Comparison of ENCODE assay signal across 12 cellular contexts in the genomic region with DNA sequence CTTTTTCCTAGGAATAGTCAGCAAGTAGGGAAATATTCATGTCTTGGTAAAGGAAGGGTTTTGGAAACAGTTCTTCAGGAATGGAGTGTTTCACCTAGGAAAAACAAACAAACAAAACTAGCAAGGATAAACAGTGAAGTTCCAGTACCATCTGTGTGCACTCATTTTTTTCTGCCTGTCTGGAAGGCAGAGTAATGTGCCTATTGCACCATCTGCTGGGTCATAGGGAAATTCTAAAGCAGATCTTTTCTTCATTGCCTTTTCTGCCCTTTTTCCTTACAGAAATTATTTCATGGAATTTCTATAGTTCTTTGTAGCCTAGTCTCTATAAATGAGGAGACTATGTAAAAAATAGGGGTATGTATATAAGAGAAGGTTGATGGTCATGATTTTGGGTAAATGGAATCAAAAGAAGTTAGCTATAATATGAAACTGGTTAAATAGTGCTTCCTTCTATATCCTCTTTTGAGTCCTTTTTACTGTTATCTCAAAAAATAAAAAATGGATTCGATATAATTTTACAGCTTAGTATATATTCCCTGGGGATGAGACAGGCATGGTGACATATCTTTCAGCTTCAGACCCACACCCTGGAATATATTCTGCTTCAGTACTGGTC. TPM values are rescaled to one million over a fixed set of nuclear protein-coding genes. Genes with fewer than 3 reads are reported as not detected.
DNase-seq lines count a peak whose midpoint lies in the region; ATAC-seq and TF ChIP-seq lines count a peak whose summit lies in the region.
"Had no signal": no experiment of that assay in that cellular context is flagged by ENCODE, and none has a peak within 500 bp of the region (broad histone marks: within the 10 kb centered on the region; RNA-seq: fewer than 3 reads in every experiment).

No MANE protein-coding gene starts in this region.

- H3K79me2 ChIP-seq in mammary epithelial cell (ENCODE audit: insufficient read depth, low read length), result no peaks in the 10 kb centered on the region

- peaks cover 34% of the 10 kb centered on the region for H3K4me1 ChIP-seq in mammary epithelial cell (ENCODE audit: insufficient read depth, low read length)
- no peaks in the 10 kb centered on the region for H3K4me1 ChIP-seq in right lobe of liver

- H3K4me3 ChIP-seq in mammary epithelial cell (replicated peaks in 1 of 3; ENCODE audit: insufficient read depth in 1 of 3, low read depth in 2 of 3, low read length in 3 of 3) (no peak overlapping the region), right lobe of liver (no peak overlapping the region)

- H2AFZ ChIP-seq in mammary epithelial cell (ENCODE audit: low read depth, low read length), result no peak overlapping the region

- H3K27me3 ChIP-seq in mammary epithelial cell (ENCODE audit: insufficient read depth, low read length), result no peaks in the 10 kb centered on the region
- H3K27me3 ChIP-seq in right lobe of liver, result no peaks in the 10 kb centered on the region

- CTCF ChIA-PET in mammary epithelial cell (lab: Charles Lee; ENCODE audit: low non-redundant PET), result no interaction called here

- intact Hi-C loops in mammary epithelial cell (cut with micrococcal nuclease) (loop anchor here (1.0 kb wide), 3 partner anchors 37 to 175 kb away; no protein-coding TSS in a partner anchor), right lobe of liver (cut with DNase I) (no loop called here)

- H4K20me1 ChIP-seq in mammary epithelial cell (ENCODE audit: insufficient read depth, low read length), result no peaks in the 10 kb centered on the region

- H3K4me2 ChIP-seq in mammary epithelial cell (ENCODE audit: insufficient read depth, low read depth, low read length), result no peak overlapping the region

- peak; percentile 7 to 41 for TF ChIP-seq CTCF in mammary epithelial cell (conservative IDR thresholded peaks at IDR 0.05 in 1 of 2, IDR thresholded peaks at IDR 0.05 in 1 of 2; ENCODE audit: extremely low read depth in 1 of 2, insufficient read depth in 1 of 2, low read depth in 1 of 2, low read length in 2 of 2)
- peak in 3 of 4 donors; percentile 14 to 50 (median 14) for TF ChIP-seq CTCF in right lobe of liver (IDR thresholded peaks at IDR 0.05)

- dilution Hi-C loops in mammary epithelial cell (cut with HindIII; ENCODE audit: low sequenced_read_pairs), result no loop called here

- 76% methylated on average over 1 of the region's 1 CpG for WGBS in mammary epithelial cell (ENCODE audit: low coverage, missing lambda C conversion rate)
- WGBS in right lobe of liver (ENCODE audit: insufficient coverage, low coverage, low lambda C conversion rate, missing lambda C conversion rate), result 57% methylated on average over 1 of the region's 1 CpG

- H3K9me3 ChIP-seq in mammary epithelial cell (replicated peaks; ENCODE audit: insufficient read depth, low read length), result no peaks in the 10 kb centered on the region
- H3K9me3 ChIP-seq in right lobe of liver, result no peaks in the 10 kb centered on the region

- ATAC-seq in right lobe of liver, result peak in 3 of 4 donors; percentile 47 to 64 (median 58)
- ATAC-seq: esophagus mucosa; stimulated activated effector memory CD8-positive, alpha-beta T cell treated with anti-CD3 and anti-CD28 coated beads, Interleukin-12 subunit alpha, Interleukin-12 subunit beta, amount 100 ng/mL, for 72 hours had no signal

- no TSS peak for BruUV-seq in mammary epithelial cell (replicated peaks; lab: Mats Ljungman, UMichigan)

- in situ Hi-C loops in mammary epithelial cell (cut with MboI; ENCODE audit: low sequenced_read_pairs in 2 of 2), result loop anchor here in 1 of 2 donors (5.0 kb wide), 1 partner anchor 35 kb away; no protein-coding TSS in a partner anchor

- no peak for TF ChIP-seq POLR2A in right lobe of liver (IDR thresholded peaks at IDR 0.05)

- H3K36me3 ChIP-seq in mammary epithelial cell (ENCODE audit: insufficient read depth, low read length), result no peaks in the 10 kb centered on the region
- H3K36me3 ChIP-seq in right lobe of liver, result no peaks in the 10 kb centered on the region

- no peak overlapping the region for H3K9ac ChIP-seq in mammary epithelial cell (ENCODE audit: insufficient read depth, low read length)

- no peak overlapping the region for H3K27ac ChIP-seq in mammary epithelial cell (ENCODE audit: insufficient read depth, low read depth, low read length)
- H3K27ac ChIP-seq in right lobe of liver, result no peak overlapping the region
- H3K27ac ChIP-seq: HL-60 had no signal

- DNase-seq in DMS53 (lab: John Stamatoyannopoulos, UW), result peak; percentile 34
- DNase-seq in M059J (ENCODE audit: low read depth), result peak; percentile 20
- peak; percentile 42 for DNase-seq in mammary epithelial cell
- DNase-seq in right lobe of liver, result no peak
- DNase-seq in stimulated activated CD4-positive, alpha-beta T cell treated with anti-CD3 and anti-CD28 coated beads, Interleukin-2, amount 100 ng/mL, for 24 hours, result no peak
- no peak for DNase-seq in NCI-H146 treated with DMSO at 0.1 percent for 48 hours (lab: John Stamatoyannopoulos, UW; ENCODE audit: unreplicated experiment)
- DNase-seq in stimulated activated CD8-positive, alpha-beta memory T cell treated with anti-CD3 and anti-CD28 coated beads, Interleukin-4, amount 100 ng/mL, for 48 hours, result no peak
- DNase-seq in NCI-H1105 treated with DMSO at 0.1 percent for 48 hours (lab: John Stamatoyannopoulos, UW), result no peak
- DNase-seq: NCI-H1930 had no signal

RNA-seq across cellular contexts. Expression of a gene that starts 3.4 kb away (rescaled TPM):
- not detected in 2 replicates for total RNA-seq in M059J (2014; rRNA removed; shearing (Covaris generic))
- total RNA-seq in mammary epithelial cell (under 1 TPM in 1 of 2 donors, not detected in 1; under 0.01 TPM), right lobe of liver (not detected)
- polyA plus RNA-seq in mammary epithelial cell, result not detected
- polyA minus RNA-seq in mammary epithelial cell, result not detected
- total RNA-seq: esophagus mucosa had no signal

Comparison
In these comparisons a context has a peak if more than half of its experiments do, and no peak if none do; other contexts are left out.
1. DNase-seq: peak in DMS53 (single experiment), M059J (single experiment) and mammary epithelial cell (single experiment); none in right lobe of liver (0 of 3), stimulated activated CD4-positive, alpha-beta T cell treated with anti-CD3 and anti-CD28 coated beads, Interleukin-2, amount 100 ng/mL, for 24 hours (0 of 2), NCI-H146 treated with DMSO at 0.1 percent for 48 hours (single experiment), stimulated activated CD8-positive, alpha-beta memory T cell treated with anti-CD3 and anti-CD28 coated beads, Interleukin-4, amount 100 ng/mL, for 48 hours (single experiment) and NCI-H1105 treated with DMSO at 0.1 percent for 48 hours (single experiment).